In genomic region chr6:490251-491037, GRCh38 we compare ENCODE assay signal across 11 cellular contexts.
DNase-seq lines count a peak whose midpoint lies in the region; ATAC-seq and TF ChIP-seq lines count a peak whose summit lies in the region.
"Had no signal": no experiment of that assay in that cellular context is flagged by ENCODE, and none has a peak within 500 bp of the region (broad histone marks: within the 10 kb centered on the region; RNA-seq: fewer than 3 reads in every experiment).

No MANE protein-coding gene starts in this region.

- no peak overlapping the region for H3K18ac ChIP-seq in trophoblast cell (ENCODE audit: low read length)

- no peak overlapping the region for H2BK120ac ChIP-seq in trophoblast cell (ENCODE audit: insufficient read depth, low read length, poor library complexity)

- no peaks in the 10 kb centered on the region for H3K79me2 ChIP-seq in trophoblast cell (ENCODE audit: control insufficient read depth, insufficient read depth, low read length, poor library complexity)

- H2BK12ac ChIP-seq in trophoblast cell (ENCODE audit: low read length), result no peak overlapping the region

- no peak overlapping the region for H3K14ac ChIP-seq in trophoblast cell (ENCODE audit: low read length)

- H4K8ac ChIP-seq in trophoblast cell (ENCODE audit: low read depth, low read length), result no peak overlapping the region

- DNase-seq in activated CD4-positive, alpha-beta T cell treated with anti-CD3 and anti-CD28 coated beads for 4 hours, result peak; percentile 35 to 40
- DNase-seq in activated CD4-positive, alpha-beta T cell treated with anti-CD3 and anti-CD28 coated beads for 1 hour, result no peak
- DNase-seq in activated CD4-positive, alpha-beta T cell treated with anti-CD3 and anti-CD28 coated beads for 48 hours, result peak; percentile 59
- DNase-seq in trophoblast cell (no peak), prostate gland (ENCODE audit: low spot score) (no peak), NCI-H1436 treated with DMSO at 0.1 percent for 48 hours (lab: John Stamatoyannopoulos, UW) (no peak), SKM-1 (lab: John Stamatoyannopoulos, UW; ENCODE audit: unreplicated experiment) (no peak)
- DNase-seq: NCI-H226, T1000 had no signal

- H3K27me3 ChIP-seq in trophoblast cell (ENCODE audit: insufficient read depth, low read length) (no peaks in the 10 kb centered on the region), prostate gland (replicated peaks; ENCODE audit: insufficient read depth) (no peaks in the 10 kb centered on the region)

- H3K4me2 ChIP-seq in trophoblast cell (ENCODE audit: low read length), result no peak overlapping the region

- no peak overlapping the region for H2AK5ac ChIP-seq in trophoblast cell (ENCODE audit: low read length)

- no peak for TF ChIP-seq CTCF in prostate gland (IDR thresholded peaks at IDR 0.05)

- H2AFZ ChIP-seq in trophoblast cell (ENCODE audit: insufficient read depth, low read length, poor library complexity), result no peak overlapping the region

- H2BK5ac ChIP-seq in trophoblast cell (ENCODE audit: low read depth, low read length, poor library complexity), result no peak overlapping the region

- H3K4me1 ChIP-seq in trophoblast cell (ENCODE audit: control insufficient read depth in 1 of 2, insufficient read depth in 2 of 2, low read length in 2 of 2) (no peaks in the 10 kb centered on the region), prostate gland (replicated peaks) (no peaks in the 10 kb centered on the region)

- H4K12ac ChIP-seq in trophoblast cell (ENCODE audit: low read depth, low read length), result no peak overlapping the region

- H3K4me3 ChIP-seq in trophoblast cell (ENCODE audit: low read depth, low read length) (no peak overlapping the region), prostate gland (no peak overlapping the region)

- H3K27ac ChIP-seq in trophoblast cell (ENCODE audit: low read depth, low read length) (no peak overlapping the region), prostate gland (no peak overlapping the region)

- no CpG with 5 or more reads among the region's 6 CpGs for WGBS in trophoblast cell (ENCODE audit: extremely low coverage, insufficient coverage, insufficient read length)
- WGBS in prostate gland, result 84% methylated on average over 6 of the region's 6 CpGs

- H3K4ac ChIP-seq in trophoblast cell (ENCODE audit: low read depth, low read length), result no peak overlapping the region

- H3K36me3 ChIP-seq in trophoblast cell (ENCODE audit: control insufficient read depth in 1 of 2, insufficient read depth in 2 of 2, low read length in 2 of 2) (peaks cover 12 to 13% of the 10 kb centered on the region in 2 experiments), prostate gland (no peaks in the 10 kb centered on the region)

- no peaks in the 10 kb centered on the region for H3K79me1 ChIP-seq in trophoblast cell (ENCODE audit: low read length)

- intact Hi-C loops in prostate gland (cut with DNase I), result no loop called here

- TF ChIP-seq POLR2A in prostate gland (IDR thresholded peaks at IDR 0.05), result no peak

- H3K9ac ChIP-seq in trophoblast cell (ENCODE audit: low read length), result no peak overlapping the region

- ATAC-seq in HG02973 (IDR thresholded peaks at IDR 0.05; ENCODE audit: unreplicated experiment), result peak; percentile 42
- ATAC-seq: left lobe of liver had no signal

- H3K9me3 ChIP-seq in trophoblast cell (ENCODE audit: insufficient read depth, low read depth, low read length) (peaks cover 3% of the 10 kb centered on the region), prostate gland (no peaks in the 10 kb centered on the region)

- peak overlapping the region; percentile 61 for H3K23ac ChIP-seq in trophoblast cell (ENCODE audit: low read length)

- no peak overlapping the region for H4K91ac ChIP-seq in trophoblast cell (ENCODE audit: low read depth, low read length)

Comparison
In these comparisons a context has a peak if more than half of its experiments do, and no peak if none do; other contexts are left out.
1. DNase-seq: peak in activated CD4-positive, alpha-beta T cell treated with anti-CD3 and anti-CD28 coated beads for 4 hours (2 of 2) and activated CD4-positive, alpha-beta T cell treated with anti-CD3 and anti-CD28 coated beads for 48 hours (single experiment); none in activated CD4-positive, alpha-beta T cell treated with anti-CD3 and anti-CD28 coated beads for 1 hour (single experiment), trophoblast cell (0 of 2), prostate gland (single experiment), NCI-H1436 treated with DMSO at 0.1 percent for 48 hours (single experiment) and SKM-1 (single experiment).